In genomic region chr1:169106095-169106920, GRCh38 we compare ENCODE assay signal across 8 cellular contexts. TPM values are rescaled to one million over a fixed set of nuclear protein-coding genes. Genes with fewer than 3 reads are reported as not detected.
DNase-seq lines count a peak whose midpoint lies in the region; ATAC-seq and TF ChIP-seq lines count a peak whose summit lies in the region.

Gene ATP1B1, plus strand, starts transcription at chr1:169106690. Its CDS starts 140 bp downstream, at chr1:169106830.

- peak within 1 kb of the TSS; percentile 86 to 95 for H3K27ac ChIP-seq in left lung

- H3K27me3 Mint-ChIP-seq in activated CD4-positive, alpha-beta T cell treated with anti-CD3 and anti-CD28 coated beads, Interleukin-2, amount 10 ng/mL, durations not matched to agents 7 days and 5 days = peaks cover 15% of the 10 kb centered on the region

- peaks cover 0 to 50% of the 10 kb centered on the region in 2 donors for H3K27me3 ChIP-seq in left lung

- no peaks in the 10 kb centered on the region for H3K9me3 ChIP-seq in left lung

- H3K4me3 ChIP-seq in left lung = peak within 1 kb of the TSS; percentile 64 to 82

- TF ChIP-seq CTCF in left lung (IDR thresholded peaks at IDR 0.05) = peak; percentile 25 to 72

- peaks cover 28% of the 10 kb centered on the region for H3K4me1 Mint-ChIP-seq in activated CD4-positive, alpha-beta T cell treated with anti-CD3 and anti-CD28 coated beads, Interleukin-2, amount 10 ng/mL, durations not matched to agents 7 days and 5 days

- no peaks in the 10 kb centered on the region for H3K9me3 Mint-ChIP-seq in activated CD4-positive, alpha-beta T cell treated with anti-CD3 and anti-CD28 coated beads, Interleukin-2, amount 10 ng/mL, durations not matched to agents 7 days and 5 days

- H3K4me3 Mint-ChIP-seq in activated CD4-positive, alpha-beta T cell treated with anti-CD3 and anti-CD28 coated beads, Interleukin-2, amount 10 ng/mL, durations not matched to agents 7 days and 5 days = peak within 1 kb of the TSS; percentile 70

- H3K27ac Mint-ChIP-seq in activated CD4-positive, alpha-beta T cell treated with anti-CD3 and anti-CD28 coated beads, Interleukin-2, amount 10 ng/mL, durations not matched to agents 7 days and 5 days = peak within 1 kb of the TSS; percentile 60

- no peaks in the 10 kb centered on the region for H3K36me3 Mint-ChIP-seq in activated CD4-positive, alpha-beta T cell treated with anti-CD3 and anti-CD28 coated beads, Interleukin-2, amount 10 ng/mL, durations not matched to agents 7 days and 5 days (ENCODE audit: low read depth)

- no peaks in the 10 kb centered on the region for H3K36me3 ChIP-seq in left lung

- CTCF ChIA-PET in activated CD4-positive, alpha-beta T cell treated with anti-CD3 and anti-CD28 coated beads, Interleukin-2, amount 10 ng/mL, durations not matched to agents 7 days and 5 days (lab: Charles Lee) = interaction anchor here (0.5 to 1.6 kb wide), 3 partner anchors 8 to 87 kb away, joined by 3 read pairs; no protein-coding TSS in a partner anchor

- intact Hi-C loops in left lung (cut with DNase I) = no loop called here

- peaks cover 11 to 57% of the 10 kb centered on the region in 2 donors for H3K4me1 ChIP-seq in left lung

- DNase-seq in C1 segment of cervical spinal cord (lab: John Stamatoyannopoulos, UW) (peak in 13 of 14 donors; percentile 58 to 92 (median 86)), GM19240 (ENCODE audit: insufficient read length, low spot score) (peak; percentile 71), NCI-H524 (lab: John Stamatoyannopoulos, UW) (peak; percentile 76 to 81), dedifferentiated amniotic fluid mesenchymal stem cell (ENCODE audit: extremely low spot score) (peak; percentile 47), left lung (peak; percentile 87 to 96)
- peak; percentile 80 for DNase-seq in activated CD4-positive, alpha-beta T cell treated with anti-CD3 and anti-CD28 coated beads, Interleukin-2, amount 10 ng/mL, durations not matched to agents 7 days and 5 days
- DNase-seq in stimulated activated CD4-positive, alpha-beta T cell treated with anti-CD3 and anti-CD28 coated beads, Interleukin-2, amount 100 ng/mL, for 48 hours = peak; percentile 76 to 77

- POLR2A ChIA-PET in activated CD4-positive, alpha-beta T cell treated with anti-CD3 and anti-CD28 coated beads, Interleukin-2, amount 10 ng/mL, durations not matched to agents 7 days and 5 days (lab: Charles Lee) = no interaction called here

- ATAC-seq in HG03442 (IDR thresholded peaks at IDR 0.05; ENCODE audit: unreplicated experiment) (peak; percentile 92), left lung (peak; percentile 80)

RNA-seq across cellular contexts. Expression of gene ATP1B1, which starts in this region (rescaled TPM):
- 1 to 10 TPM; 2.6 to 3.4 TPM for total RNA-seq in activated CD4-positive, alpha-beta T cell treated with anti-CD3 and anti-CD28 coated beads, Interleukin-2, amount 10 ng/mL, durations not matched to agents 7 days and 5 days
- total RNA-seq in left lung = 100 to 1,000 TPM; 288 to 295 TPM

Comparison
In these comparisons a context has a peak if more than half of its experiments do, and no peak if none do; other contexts are left out.
1. Peak in every context shown above with its lines: DNase-seq, ATAC-seq, H3K4me3 ChIP-seq and H3K27ac ChIP-seq.
2. RNA of gene ATP1B1 (total RNA-seq): 288 to 295 TPM in left lung; 2.6 to 3.4 TPM in activated CD4-positive, alpha-beta T cell treated with anti-CD3 and anti-CD28 coated beads, Interleukin-2, amount 10 ng/mL, durations not matched to agents 7 days and 5 days; every median in the first group is over 10 times any median in the second.